ENCODE assay signal across 8 cellular contexts in the genomic region with DNA sequence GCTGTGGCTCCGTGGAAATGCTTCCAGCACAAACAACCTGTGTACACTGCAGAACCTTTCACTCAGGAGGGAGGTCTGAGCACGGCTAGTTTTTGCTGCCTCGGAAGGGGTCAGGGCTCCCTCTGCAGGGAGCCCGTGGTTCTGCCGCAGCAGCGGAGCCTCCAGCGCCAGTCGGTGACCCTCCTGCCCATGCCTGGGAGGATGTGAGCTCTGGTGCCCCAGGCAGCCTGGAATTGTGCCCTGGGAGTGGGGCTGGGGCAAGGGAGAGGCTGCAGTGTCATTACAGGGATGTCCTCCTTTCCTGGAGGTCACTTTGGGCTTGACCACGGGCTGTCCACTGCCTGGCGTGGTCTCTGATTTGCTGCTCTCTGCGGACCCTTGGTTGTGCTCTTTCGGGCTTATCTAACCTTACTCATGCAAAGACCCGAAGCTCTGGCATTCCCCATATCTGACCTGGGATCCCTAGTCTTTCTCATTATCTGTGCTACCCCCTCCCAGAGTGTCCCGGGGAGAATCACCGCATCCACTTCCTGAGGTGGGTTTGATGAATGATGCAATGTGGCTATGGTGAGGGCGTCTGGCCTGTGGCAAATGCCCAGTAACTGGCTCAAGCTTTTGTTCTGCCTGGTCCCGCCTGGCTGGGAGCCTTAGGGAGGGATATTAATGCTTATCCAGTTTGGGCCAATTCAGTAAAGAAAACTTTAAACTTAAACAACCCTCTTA. TPM values are rescaled to one million over a fixed set of nuclear protein-coding genes. Genes with fewer than 3 reads are reported as not detected.
DNase-seq lines count a peak whose midpoint lies in the region; ATAC-seq and TF ChIP-seq lines count a peak whose summit lies in the region.

No MANE protein-coding gene starts in this region.

- ATAC-seq in HG02981 (IDR thresholded peaks at IDR 0.05; ENCODE audit: unreplicated experiment) (peak; percentile 42), right lobe of liver (peak; percentile 93 to 96 (median 95))

- H3K27me3 ChIP-seq in right lobe of liver, result no peaks in the 10 kb centered on the region

- POLR2A ChIA-PET in activated CD4-positive, alpha-beta T cell treated with anti-CD3 and anti-CD28 coated beads, Interleukin-2, amount 10 ng/mL, durations not matched to agents 7 days and 5 days (lab: Charles Lee), result no interaction called here

- DNase-seq in GM13977 (ENCODE audit: low spot score) (peak; percentile 79), NCI-H460 (ENCODE audit: extremely low read depth, low read depth) (peak; percentile 36), coronary artery (ENCODE audit: low spot score) (peak; percentile 73), right lobe of liver (peak; percentile 65 to 84 (median 75))
- peak; percentile 83 for DNase-seq in activated CD4-positive, alpha-beta T cell treated with anti-CD3 and anti-CD28 coated beads, Interleukin-2, amount 10 ng/mL, durations not matched to agents 7 days and 5 days
- peak; percentile 45 for DNase-seq in stimulated activated CD8-positive, alpha-beta memory T cell treated with anti-CD3 and anti-CD28 coated beads, Interleukin-12 subunit alpha, Interleukin-12 subunit beta, amount 100 ng/mL, for 24 hours (ENCODE audit: extremely low read depth)

- TF ChIP-seq CTCF in 22Rv1 (IDR thresholded peaks at IDR 0.05) (peak; percentile 92), GM13977 (IDR thresholded peaks at IDR 0.05; ENCODE audit: extremely low read depth, insufficient read depth, missing control alignments) (peak; percentile 97), coronary artery (IDR thresholded peaks at IDR 0.05) (peak; percentile 56), right lobe of liver (IDR thresholded peaks at IDR 0.05) (peak; percentile 77 to 89 (median 82))

- H3K4me1 ChIP-seq in right lobe of liver, result no peaks in the 10 kb centered on the region

- no peaks in the 10 kb centered on the region for H3K36me3 Mint-ChIP-seq in activated CD4-positive, alpha-beta T cell treated with anti-CD3 and anti-CD28 coated beads, Interleukin-2, amount 10 ng/mL, durations not matched to agents 7 days and 5 days (ENCODE audit: low read depth)

- no peak for TF ChIP-seq POLR2A in right lobe of liver (IDR thresholded peaks at IDR 0.05)

- in situ Hi-C loops in GM13977 (cut with MboI; ENCODE audit: low pct_unique_long_range_greater_than_20kb, low sequenced_read_pairs, unreplicated experiment), result loop anchor here (10.0 kb wide), 1 partner anchor 60 kb away; a partner anchor contains a TSS

- no peaks in the 10 kb centered on the region for H3K9me3 ChIP-seq in right lobe of liver

- no peak overlapping the region for H3K4me3 Mint-ChIP-seq in activated CD4-positive, alpha-beta T cell treated with anti-CD3 and anti-CD28 coated beads, Interleukin-2, amount 10 ng/mL, durations not matched to agents 7 days and 5 days

- no peaks in the 10 kb centered on the region for H3K9me3 Mint-ChIP-seq in activated CD4-positive, alpha-beta T cell treated with anti-CD3 and anti-CD28 coated beads, Interleukin-2, amount 10 ng/mL, durations not matched to agents 7 days and 5 days

- peaks cover 76% of the 10 kb centered on the region for H3K4me1 Mint-ChIP-seq in activated CD4-positive, alpha-beta T cell treated with anti-CD3 and anti-CD28 coated beads, Interleukin-2, amount 10 ng/mL, durations not matched to agents 7 days and 5 days

- H3K36me3 ChIP-seq in right lobe of liver, result no peaks in the 10 kb centered on the region

- 14% methylated on average over 14 of the region's 17 CpGs for WGBS in right lobe of liver (ENCODE audit: insufficient coverage, low coverage, low lambda C conversion rate, missing lambda C conversion rate)

- H3K27ac Mint-ChIP-seq in activated CD4-positive, alpha-beta T cell treated with anti-CD3 and anti-CD28 coated beads, Interleukin-2, amount 10 ng/mL, durations not matched to agents 7 days and 5 days, result peak overlapping the region; percentile 83

- H3K4me3 ChIP-seq in coronary artery, result no peak overlapping the region
- H3K4me3 ChIP-seq in right lobe of liver, result no peak overlapping the region

- H3K27me3 Mint-ChIP-seq in activated CD4-positive, alpha-beta T cell treated with anti-CD3 and anti-CD28 coated beads, Interleukin-2, amount 10 ng/mL, durations not matched to agents 7 days and 5 days, result no peaks in the 10 kb centered on the region

- CTCF ChIA-PET in activated CD4-positive, alpha-beta T cell treated with anti-CD3 and anti-CD28 coated beads, Interleukin-2, amount 10 ng/mL, durations not matched to agents 7 days and 5 days (lab: Charles Lee), result interaction anchor here (0.5 to 9.9 kb wide), 38 partner anchors 9 to 576 kb away, joined by 3 to 130 read pairs (median 6); a partner anchor contains a TSS

- H3K27ac ChIP-seq in 22Rv1, result no peak overlapping the region
- H3K27ac ChIP-seq in coronary artery, result no peak overlapping the region
- H3K27ac ChIP-seq in right lobe of liver, result no peak overlapping the region

- intact Hi-C loops in right lobe of liver (cut with DNase I), result loop anchor here in 1 of 2 donors (5.0 kb wide), 1 partner anchor 62 kb away; a partner anchor contains a TSS

RNA-seq across cellular contexts. Expression of a gene that starts 59.5 kb away (rescaled TPM):
- total RNA-seq in NCI-H460 (2014; rRNA removed; shearing (Covaris generic)), result not detected in 2 replicates
- not detected in 2 replicates for polyA plus RNA-seq in NCI-H460 (2014; cell fraction: nucleus; rRNA removed)
- total RNA-seq in activated CD4-positive, alpha-beta T cell treated with anti-CD3 and anti-CD28 coated beads, Interleukin-2, amount 10 ng/mL, durations not matched to agents 7 days and 5 days, result 10 to 100 TPM; 60.3 to 67.9 TPM
- total RNA-seq in right lobe of liver, result 1 to 10 TPM in 3 of 6 experiments, under 1 TPM in 3; 0.13 to 1.8 (median 0.92) TPM

Comparison
In these comparisons a context has a peak if more than half of its experiments do, and no peak if none do; other contexts are left out.
1. RNA of a gene that starts 59.5 kb away (total RNA-seq): 60.3 to 67.9 TPM in activated CD4-positive, alpha-beta T cell treated with anti-CD3 and anti-CD28 coated beads, Interleukin-2, amount 10 ng/mL, durations not matched to agents 7 days and 5 days; 0.13 to 1.8 TPM in right lobe of liver and not detected in NCI-H460; every median in the first group is over 10 times any median in the second.
2. Peak in every context shown above with its lines, with median percentiles within 50 percentile points of each other: CTCF ChIP-seq and DNase-seq.